8 cellular contexts compared by ENCODE assay signal in the genomic region with DNA sequence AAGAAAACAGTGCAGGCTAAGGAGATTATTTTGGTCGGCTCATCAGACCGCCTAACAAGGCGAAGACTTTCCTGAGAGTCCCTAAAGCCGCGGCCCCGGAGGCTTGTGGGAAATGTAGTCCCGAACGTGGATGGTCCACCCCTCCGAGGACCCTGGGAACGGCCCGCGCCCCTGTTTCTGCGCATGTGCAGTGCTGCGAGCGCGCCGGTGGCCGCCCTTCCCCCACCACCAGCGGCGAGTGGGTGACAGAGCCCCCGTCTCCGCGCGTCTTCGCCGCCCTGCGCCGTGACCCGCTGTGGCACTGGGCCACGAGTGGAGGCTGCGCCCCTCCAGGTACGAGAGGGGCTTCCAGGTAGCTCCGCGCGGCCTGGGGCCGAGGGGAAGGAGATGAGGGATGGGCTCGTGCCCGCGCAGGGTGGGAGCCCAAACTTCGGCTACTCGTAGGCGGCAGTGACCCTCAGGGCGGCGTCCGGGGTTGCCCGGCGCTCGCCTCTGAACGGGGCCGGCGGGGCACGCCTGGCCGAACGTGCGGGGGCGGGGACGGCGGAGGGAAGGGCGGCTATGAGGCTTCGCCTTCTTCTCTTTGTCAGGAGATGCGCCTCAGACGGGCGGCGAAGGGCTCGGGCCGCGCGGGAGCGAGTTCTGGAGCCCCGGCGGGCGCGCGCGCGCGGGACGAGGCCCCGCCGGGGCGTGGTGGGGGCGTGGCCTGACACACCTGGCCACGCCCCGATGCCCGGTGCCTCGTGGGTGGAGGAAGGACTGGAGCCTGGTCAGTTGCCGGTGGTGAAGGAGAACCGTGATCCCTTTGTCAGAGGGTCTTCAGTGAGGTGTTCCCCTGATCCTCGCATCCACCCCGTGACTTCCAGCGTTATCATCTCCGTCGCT. TPM values are rescaled to one million over a fixed set of nuclear protein-coding genes. Genes with fewer than 3 reads are reported as not detected.
DNase-seq lines count a peak whose midpoint lies in the region; ATAC-seq, FAIRE-seq and TF ChIP-seq lines count a peak whose summit lies in the region.

Gene ZFP1, plus strand, starts transcription at position 214 of the 885 bp plus-strand sequence. CDS start 4,428 bp downstream, outside the sequence.

- H3K27ac ChIP-seq in OCI-LY3 (ENCODE audit: low read length) (peak within 1 kb of the TSS; percentile 76), endothelial cell of umbilical vein (ENCODE audit: insufficient read depth, low read depth, low read length) (peak within 1 kb of the TSS; percentile 72)

- peaks cover 18% of the 10 kb centered on the region for H3K4me1 ChIP-seq in OCI-LY3 (ENCODE audit: low read length)
- peaks cover 6% of the 10 kb centered on the region for H3K4me1 ChIP-seq in endothelial cell of umbilical vein (ENCODE audit: control insufficient read depth, extremely low read depth, insufficient read depth, low read length)

- TF ChIP-seq CTCF in OCI-LY3 (IDR thresholded peaks at IDR 0.05; ENCODE audit: low read depth, low read length) (no peak), endothelial cell of umbilical vein (IDR thresholded peaks at IDR 0.05; ENCODE audit: extremely low read depth in 1 of 2, insufficient read depth in 1 of 2, low read depth in 1 of 2, low read length in 2 of 2) (no peak)

- H3K36me3 ChIP-seq in OCI-LY3 (replicated peaks; ENCODE audit: low read depth, low read length) (peaks cover 26% of the 10 kb centered on the region), endothelial cell of umbilical vein (ENCODE audit: control insufficient read depth in 2 of 2, extremely low read depth in 1 of 2, insufficient read depth in 2 of 2, low read length in 2 of 2) (no peaks in the 10 kb centered on the region)

- peak within 1 kb of the TSS; percentile 91 for H3K9ac ChIP-seq in OCI-LY3 (ENCODE audit: low read length)
- H3K9ac ChIP-seq in endothelial cell of umbilical vein (replicated peaks; ENCODE audit: extremely low read depth, insufficient read depth, low read length), result peak within 1 kb of the TSS; percentile 82

- peak within 1 kb of the TSS; percentile 84 for H3K4me3 ChIP-seq in OCI-LY3 (ENCODE audit: low read length)
- peak within 1 kb of the TSS; percentile 52 to 97 (median 71) for H3K4me3 ChIP-seq in endothelial cell of umbilical vein (replicated peaks in 1 of 3; ENCODE audit: insufficient read depth in 1 of 3, low read depth in 1 of 3, low read length in 3 of 3)

- no peaks in the 10 kb centered on the region for H4K20me1 ChIP-seq in OCI-LY3 (ENCODE audit: insufficient read depth, low read length)
- no peaks in the 10 kb centered on the region for H4K20me1 ChIP-seq in endothelial cell of umbilical vein (replicated peaks; ENCODE audit: control insufficient read depth, extremely low read depth, insufficient read depth, low read length)

- CTCF ChIA-PET in endothelial cell of umbilical vein (lab: Charles Lee), result no interaction called here

- 0 out of 2 replicates have a peak, but pooled peaks cover 6% of the 10 kb centered on the region for H3K9me3 ChIP-seq in OCI-LY3 (ENCODE audit: insufficient read depth, low read length)
- no peaks in the 10 kb centered on the region for H3K9me3 ChIP-seq in endothelial cell of umbilical vein (replicated peaks; ENCODE audit: control insufficient read depth, insufficient read depth, low read length)

- dilution Hi-C loops in endothelial cell of umbilical vein (cut with MboI; ENCODE audit: extremely low pct_ligation_motif_present, low sequenced_read_pairs), result no loop called here

- H3K4me2 ChIP-seq in OCI-LY3 (ENCODE audit: low read length), result peak within 1 kb of the TSS; percentile 69
- H3K4me2 ChIP-seq in endothelial cell of umbilical vein (ENCODE audit: insufficient read depth, low read length), result peak within 1 kb of the TSS; percentile 81

- DNase-seq in DMS 273 treated with DMSO at 0.1 percent for 48 hours (lab: John Stamatoyannopoulos, UW) (peak; percentile 78), HuH-7.5 (ENCODE audit: low spot score) (peak; percentile 91), endothelial cell of umbilical vein (ENCODE audit: low read depth, low spot score) (peak; percentile 90), midbrain (lab: John Stamatoyannopoulos, UW) (peak; percentile 94)
- peak; percentile 96 for DNase-seq in activated CD8-positive, alpha-beta memory T cell treated with anti-CD3 and anti-CD28 coated beads, Interleukin-2, amount 50 U/mL, for 4 hours
- DNase-seq in stimulated activated CD8-positive, alpha-beta memory T cell treated with anti-CD3 and anti-CD28 coated beads, Interleukin-15, amount 100 ng/mL, for 48 hours (ENCODE audit: low read depth in 2 of 2), result peak; percentile 87 to 89

- POLR2A ChIA-PET in endothelial cell of umbilical vein (lab: Charles Lee), result no interaction called here

- intact Hi-C loops in endothelial cell of umbilical vein (cut with micrococcal nuclease), result loop anchor here (1.0 kb wide), 1 partner anchor 148 kb away; no protein-coding TSS in a partner anchor

- peaks cover 37% of the 10 kb centered on the region for H3K79me2 ChIP-seq in OCI-LY3 (ENCODE audit: low read length)
- H3K79me2 ChIP-seq in endothelial cell of umbilical vein (ENCODE audit: control insufficient read depth, insufficient read depth, low read length), result peaks cover 23% of the 10 kb centered on the region

- TSS peak; percentile 66 for BruUV-seq in endothelial cell of umbilical vein (replicated peaks; lab: Mats Ljungman, UMichigan)

- H3K27me3 ChIP-seq in OCI-LY3 (ENCODE audit: low read depth, low read length), result no peaks in the 10 kb centered on the region
- H3K27me3 ChIP-seq in endothelial cell of umbilical vein (ENCODE audit: control insufficient read depth in 2 of 2, insufficient read depth in 2 of 2, low read length in 2 of 2), result no peaks in the 10 kb centered on the region

- H3K9me1 ChIP-seq in endothelial cell of umbilical vein (replicated peaks; ENCODE audit: control insufficient read depth, extremely low read depth, insufficient read depth, low read length), result no peaks in the 10 kb centered on the region

- peak; percentile 33 for TF ChIP-seq POLR2A in endothelial cell of umbilical vein (IDR thresholded peaks at IDR 0.05; ENCODE audit: low read depth, low read length)

- ATAC-seq in GM21528 (IDR thresholded peaks at IDR 0.05; ENCODE audit: low FRiP score, unreplicated experiment), result peak; percentile 85

- peak within 1 kb of the TSS; percentile 79 for H2AFZ ChIP-seq in OCI-LY3 (ENCODE audit: low read depth, low read length)
- H2AFZ ChIP-seq in endothelial cell of umbilical vein (ENCODE audit: low read depth, low read length), result peak within 1 kb of the TSS; percentile 93

- peak; percentile 71 for FAIRE-seq in endothelial cell of umbilical vein (lab: Jason Lieb, UNC)

TF ChIP-seq in endothelial cell of umbilical vein, 7 proteins besides CTCF, POLR2A, EP300 and RAD21:
- TF ChIP-seq POLR2AphosphoS5 (IDR thresholded peaks at IDR 0.05; ENCODE audit: insufficient read depth, low read depth, low read length) (peak; percentile 67), MYC (IDR thresholded peaks at IDR 0.05; ENCODE audit: low read depth, low read length) (no peak)

RNA-seq across cellular contexts. Expression of gene ZFP1, which starts in this region (rescaled TPM):
- 9.8 and 13.9 TPM in 2 replicates for total RNA-seq in endothelial cell of umbilical vein
- polyA plus RNA-seq in endothelial cell of umbilical vein, result 2.3 and 2.8 TPM in 2 replicates
- polyA plus RNA-seq in endothelial cell of umbilical vein (2011; cell fraction: cytosol; rRNA removed), result 4.1 and 5.0 TPM in 2 replicates
- 2.9 and 3.7 TPM in 2 replicates for polyA plus RNA-seq in endothelial cell of umbilical vein (2011; cell fraction: nucleus; rRNA removed)
- polyA plus RNA-seq in endothelial cell of umbilical vein (2012), result 7.5 and 9.5 TPM in 2 replicates
- polyA minus RNA-seq in endothelial cell of umbilical vein, result 3.3 and 3.9 TPM in 2 replicates
- polyA minus RNA-seq in endothelial cell of umbilical vein (2011; cell fraction: cytosol; rRNA and poly(A)+ RNA removed), result 16.6 TPM
- polyA minus RNA-seq in endothelial cell of umbilical vein (2011; cell fraction: nucleus; rRNA and poly(A)+ RNA removed), result 4.3 and 6.6 TPM in 2 replicates

Comparison
In these comparisons a context has a peak if more than half of its experiments do, and no peak if none do; other contexts are left out.
1. Peak in every context shown above with its lines: DNase-seq, ATAC-seq, H3K4me3 ChIP-seq and H3K27ac ChIP-seq.